Comparison of ENCODE assay signal across 8 cellular contexts in genomic region chr14:70972107-70972976, GRCh38.
DNase-seq lines count a peak whose midpoint lies in the region; ATAC-seq and TF ChIP-seq lines count a peak whose summit lies in the region.

No MANE protein-coding gene starts in this region.

- H3K36me3 Mint-ChIP-seq in natural killer cell, result peaks cover 8% of the 10 kb centered on the region
- H3K36me3 Mint-ChIP-seq in stimulated activated memory B cell treated with anti-CD40 and anti-IgM and Interleukin-4, amounts not matched to agents 10 μg/mL and 1 μg/mL and 100 μg/mL, for 72 hours, result peaks cover 35% of the 10 kb centered on the region

- intact Hi-C loops in PC-3 (cut with micrococcal nuclease) (loop anchor here (1.0 to 10.0 kb wide), 4 partner anchors 65 to 350 kb away; partner anchors contain the start of gene PCNX1), esophagus squamous epithelium (cut with DNase I) (loop anchor here (10.0 kb wide), 1 partner anchor 148 kb away; no protein-coding TSS in a partner anchor), natural killer cell (cut with micrococcal nuclease) (loop anchor here (1.0 to 5.0 kb wide), 6 partner anchors 39 to 1155 kb away; partner anchors contain the start of gene PCNX1)

- TF ChIP-seq CTCF in KMS-11 (conservative IDR thresholded peaks at IDR 0.05; ENCODE audit: low read depth, low read length) (peak; percentile 72), PC-3 (conservative IDR thresholded peaks at IDR 0.05; ENCODE audit: low read depth, low read length) (peak; percentile 97), esophagus squamous epithelium (IDR thresholded peaks at IDR 0.05) (peak; percentile 80 to 92 (median 89)), natural killer cell (IDR thresholded peaks at IDR 0.05) (peak; percentile 90)

- H3K9me3 ChIP-seq in PC-3 (ENCODE audit: low read length), result no peaks in the 10 kb centered on the region
- no peaks in the 10 kb centered on the region for H3K9me3 ChIP-seq in esophagus squamous epithelium

- H3K27ac ChIP-seq in KMS-11, result no peak overlapping the region
- H3K27ac ChIP-seq in PC-3 (ENCODE audit: low read length), result no peak overlapping the region
- H3K27ac ChIP-seq in esophagus squamous epithelium, result no peak overlapping the region

- H3K27ac Mint-ChIP-seq in natural killer cell, result peak overlapping the region; percentile 0 to 68
- H3K27ac Mint-ChIP-seq in stimulated activated memory B cell treated with anti-CD40 and anti-IgM and Interleukin-4, amounts not matched to agents 10 μg/mL and 1 μg/mL and 100 μg/mL, for 72 hours, result no peak overlapping the region

- H3K4me2 ChIP-seq in KMS-11 (no peak overlapping the region), PC-3 (ENCODE audit: low read length) (no peak overlapping the region)

- no peaks in the 10 kb centered on the region for H3K27me3 ChIP-seq in KMS-11 (ENCODE audit: insufficient read depth, low read depth)
- no peaks in the 10 kb centered on the region for H3K27me3 ChIP-seq in PC-3 (ENCODE audit: low read length)
- no peaks in the 10 kb centered on the region for H3K27me3 ChIP-seq in esophagus squamous epithelium

- WGBS in esophagus squamous epithelium, 2 donors, result 51 to 60% methylated on average over 5 to 6 of the region's 6 CpGs

- CTCF ChIA-PET in PC-3 (lab: Charles Lee), result interaction anchor here (0.5 to 1.6 kb wide), 5 partner anchors 35 to 639 kb away, joined by 3 to 11 read pairs (median 5); partner anchors contain the start of gene PCNX1

- H2AFZ ChIP-seq in KMS-11 (ENCODE audit: low read depth) (no peak overlapping the region), PC-3 (ENCODE audit: low read length) (no peak overlapping the region)

- peaks cover 14 to 16% of the 10 kb centered on the region in 2 donors for H3K4me1 Mint-ChIP-seq in natural killer cell
- H3K4me1 Mint-ChIP-seq in stimulated activated memory B cell treated with anti-CD40 and anti-IgM and Interleukin-4, amounts not matched to agents 10 μg/mL and 1 μg/mL and 100 μg/mL, for 72 hours, result peaks cover 6% of the 10 kb centered on the region

- no peaks in the 10 kb centered on the region for H3K9me2 ChIP-seq in PC-3 (replicated peaks; ENCODE audit: low read length)

- peak; percentile 96 for ATAC-seq in PC-3
- peak; percentile 86 to 93 (median 87) for ATAC-seq in natural killer cell
- peak; percentile 41 for ATAC-seq in stimulated activated memory B cell treated with anti-CD40 and anti-IgM and Interleukin-4, amounts not matched to agents 10 μg/mL and 1 μg/mL and 100 μg/mL, for 72 hours
- ATAC-seq in GM21423 (IDR thresholded peaks at IDR 0.05; ENCODE audit: unreplicated experiment), result no peak

- peak; percentile 69 for DNase-seq in DMS79 (lab: John Stamatoyannopoulos, UW)
- DNase-seq in PC-3, result peak; percentile 93
- peak; percentile 67 for DNase-seq in activated T-cell treated with anti-CD3 and anti-CD28 coated beads for 48 hours (ENCODE audit: low read depth)
- DNase-seq in esophagus squamous epithelium (lab: John Stamatoyannopoulos, UW), result no peak
- peak; percentile 75 for DNase-seq in natural killer cell

- no peaks in the 10 kb centered on the region for H3K4me1 ChIP-seq in KMS-11 (ENCODE audit: low read depth, poor library complexity, severe bottlenecking)
- H3K4me1 ChIP-seq in PC-3 (ENCODE audit: insufficient read depth, low read length), result no peaks in the 10 kb centered on the region
- H3K4me1 ChIP-seq in esophagus squamous epithelium, result peaks cover 0 to 8% (median 0%) of the 10 kb centered on the region in 3 donors

- no peaks in the 10 kb centered on the region for H3K27me3 Mint-ChIP-seq in natural killer cell (ENCODE audit: low read depth in 2 of 2)
- H3K27me3 Mint-ChIP-seq in stimulated activated memory B cell treated with anti-CD40 and anti-IgM and Interleukin-4, amounts not matched to agents 10 μg/mL and 1 μg/mL and 100 μg/mL, for 72 hours, result no peaks in the 10 kb centered on the region

- H3K9ac ChIP-seq in KMS-11 (no peak overlapping the region), PC-3 (ENCODE audit: low read length) (no peak overlapping the region)

- no TSS peak for BruUV-seq in PC-3 (replicated peaks; lab: Mats Ljungman, UMichigan)

- H3K79me2 ChIP-seq in KMS-11 (ENCODE audit: insufficient read depth, low read depth) (no peaks in the 10 kb centered on the region), PC-3 (ENCODE audit: low read length) (no peaks in the 10 kb centered on the region)

- H3K4me3 Mint-ChIP-seq in natural killer cell, result no peak overlapping the region
- no peak overlapping the region for H3K4me3 Mint-ChIP-seq in stimulated activated memory B cell treated with anti-CD40 and anti-IgM and Interleukin-4, amounts not matched to agents 10 μg/mL and 1 μg/mL and 100 μg/mL, for 72 hours

- H3F3A ChIP-seq in PC-3 (ENCODE audit: low read length, unreplicated experiment), result no peaks in the 10 kb centered on the region

- H3K36me3 ChIP-seq in KMS-11 (ENCODE audit: insufficient read depth), result no peaks in the 10 kb centered on the region
- no peaks in the 10 kb centered on the region for H3K36me3 ChIP-seq in PC-3 (ENCODE audit: low read depth, low read length)
- peaks cover 8 to 35% (median 8%) of the 10 kb centered on the region in 3 donors for H3K36me3 ChIP-seq in esophagus squamous epithelium

- no peak for TF ChIP-seq POLR2A in esophagus squamous epithelium (IDR thresholded peaks at IDR 0.05)

- no peak overlapping the region for H3K4me3 ChIP-seq in KMS-11 (IDR thresholded peaks at IDR 0.05; ENCODE audit: insufficient read depth, low read depth, low read length)
- H3K4me3 ChIP-seq in PC-3 (ENCODE audit: low read length), result no peak overlapping the region
- no peak overlapping the region for H3K4me3 ChIP-seq in esophagus squamous epithelium

- H3K9me3 Mint-ChIP-seq in natural killer cell, result no peaks in the 10 kb centered on the region
- H3K9me3 Mint-ChIP-seq in stimulated activated memory B cell treated with anti-CD40 and anti-IgM and Interleukin-4, amounts not matched to agents 10 μg/mL and 1 μg/mL and 100 μg/mL, for 72 hours, result no peaks in the 10 kb centered on the region

- POLR2A ChIA-PET in PC-3 (lab: Charles Lee; ENCODE audit: unreplicated experiment), result interaction anchor here (0.5 to 1.1 kb wide), 2 partner anchors 65 to 357 kb away, joined by 8 read pairs; partner anchors contain the start of gene PCNX1

- H4K20me1 ChIP-seq in KMS-11 (ENCODE audit: insufficient read depth) (no peaks in the 10 kb centered on the region), PC-3 (ENCODE audit: low read length) (no peaks in the 10 kb centered on the region)
